In genomic region chr11:77046060-77046501, GRCh38 we compare ENCODE assay signal across 8 cellular contexts. TPM values are rescaled to one million over a fixed set of nuclear protein-coding genes. Genes with fewer than 3 reads are reported as not detected.
DNase-seq lines count a peak whose midpoint lies in the region; ATAC-seq and TF ChIP-seq lines count a peak whose summit lies in the region.

No MANE protein-coding gene starts in this region.

- H3K27me3 Mint-ChIP-seq in CD4-positive, CD25-positive, alpha-beta regulatory T cell, result peaks cover 26% of the 10 kb centered on the region
- peaks cover 31% of the 10 kb centered on the region for H3K27me3 Mint-ChIP-seq in H9 (ENCODE audit: low read depth)
- peaks cover 34% of the 10 kb centered on the region for H3K27me3 Mint-ChIP-seq in activated naive CD4-positive, alpha-beta T cell treated with anti-CD3 and anti-CD28 coated beads, Interleukin-2, amount 10 ng/mL, durations not matched to agents 7 days and 5 days

- H3K4me3 ChIP-seq in CD4-positive, CD25-positive, alpha-beta regulatory T cell (ENCODE audit: low read depth, low read length), result no peak overlapping the region
- peak overlapping the region; percentile 8 to 48; a peak in 3 of 4 replicates for H3K4me3 ChIP-seq in Panc1 (ENCODE audit: low read depth in 2 of 2, low read length in 2 of 2)
- H3K4me3 ChIP-seq in left ventricle myocardium inferior, result no peak overlapping the region
- no peak overlapping the region for H3K4me3 ChIP-seq in skeletal muscle satellite cell (ENCODE audit: low read length)

- WGBS in H9 (ENCODE audit: extremely low coverage, insufficient read length, low lambda C conversion rate), result no CpG with 5 or more reads among the region's 39 CpGs

- no peak overlapping the region for H3K27ac Mint-ChIP-seq in CD4-positive, CD25-positive, alpha-beta regulatory T cell
- H3K27ac Mint-ChIP-seq in H9, result no peak overlapping the region
- H3K27ac Mint-ChIP-seq in activated naive CD4-positive, alpha-beta T cell treated with anti-CD3 and anti-CD28 coated beads, Interleukin-2, amount 10 ng/mL, durations not matched to agents 7 days and 5 days, result no peak overlapping the region

- no peaks in the 10 kb centered on the region for H3K9me3 Mint-ChIP-seq in CD4-positive, CD25-positive, alpha-beta regulatory T cell
- peaks cover 2 to 3% of the 10 kb centered on the region in 2 experiments; a peak in 2 of 5 replicates for H3K9me3 Mint-ChIP-seq in H9
- H3K9me3 Mint-ChIP-seq in activated naive CD4-positive, alpha-beta T cell treated with anti-CD3 and anti-CD28 coated beads, Interleukin-2, amount 10 ng/mL, durations not matched to agents 7 days and 5 days, result no peaks in the 10 kb centered on the region

- CTCF ChIA-PET in Panc1 (lab: Charles Lee), result interaction anchor here (1.1 to 1.9 kb wide), 3 partner anchors 16 to 127 kb away, joined by 3 to 13 read pairs (median 8); no protein-coding TSS in a partner anchor
- CTCF ChIA-PET in activated naive CD4-positive, alpha-beta T cell treated with anti-CD3 and anti-CD28 coated beads, Interleukin-2, amount 10 ng/mL, durations not matched to agents 7 days and 5 days (lab: Charles Lee), result interaction anchor here (1.0 to 2.3 kb wide), 7 partner anchors 18 to 311 kb away, joined by 3 to 43 read pairs (median 4); no protein-coding TSS in a partner anchor

- peak overlapping the region; percentile 39 for H3K4me2 ChIP-seq in H9 (ENCODE audit: insufficient read depth, insufficient read length, low read length)
- peak overlapping the region; percentile 44 for H3K4me2 ChIP-seq in skeletal muscle satellite cell (ENCODE audit: low read length)

- no peak overlapping the region for H3K4ac ChIP-seq in H9 (ENCODE audit: low read depth, low read length)

- no peaks in the 10 kb centered on the region for H3K79me2 ChIP-seq in H9 (ENCODE audit: insufficient read depth, low read length)

- H3K9ac ChIP-seq in H9 (ENCODE audit: extremely low read depth, insufficient read length, low read length), result no peak overlapping the region
- no peak overlapping the region for H3K9ac ChIP-seq in skeletal muscle satellite cell (ENCODE audit: low read depth, low read length)

- peaks cover 7% of the 10 kb centered on the region for H3K27me3 ChIP-seq in CD4-positive, CD25-positive, alpha-beta regulatory T cell (ENCODE audit: control insufficient read depth, insufficient read depth, low read length)
- H3K27me3 ChIP-seq in H9 (ENCODE audit: insufficient read depth, low read length), result peaks cover 2% of the 10 kb centered on the region; the same call in 1 of the 2 replicates
- H3K27me3 ChIP-seq in Panc1 (ENCODE audit: control insufficient read depth, insufficient read depth, low read length), result no peaks in the 10 kb centered on the region
- H3K27me3 ChIP-seq in left ventricle myocardium inferior (ENCODE audit: low read depth), result peaks cover 51% of the 10 kb centered on the region
- H3K27me3 ChIP-seq in skeletal muscle satellite cell (ENCODE audit: control insufficient read depth, insufficient read depth, low read length), result peaks cover 17% of the 10 kb centered on the region

- no peak for ATAC-seq in CD4-positive, CD25-positive, alpha-beta regulatory T cell (ENCODE audit: low read depth in 2 of 2)
- ATAC-seq in Panc1 (peak; percentile 85), GM18520 (IDR thresholded peaks at IDR 0.05; ENCODE audit: unreplicated experiment) (no peak), HG03095 (IDR thresholded peaks at IDR 0.05; ENCODE audit: unreplicated experiment) (no peak)

- H3K4me1 ChIP-seq in CD4-positive, CD25-positive, alpha-beta regulatory T cell (ENCODE audit: control insufficient read depth, insufficient read depth, low read length, poor library complexity, severe bottlenecking), result peaks cover 14% of the 10 kb centered on the region
- no peaks in the 10 kb centered on the region for H3K4me1 ChIP-seq in H9 (ENCODE audit: insufficient read depth, low read length)
- H3K4me1 ChIP-seq in Panc1 (ENCODE audit: control insufficient read depth, insufficient read depth, low read length), result peaks cover 7% of the 10 kb centered on the region
- H3K4me1 ChIP-seq in left ventricle myocardium inferior, result peaks cover 13% of the 10 kb centered on the region
- peaks cover 7% of the 10 kb centered on the region for H3K4me1 ChIP-seq in skeletal muscle satellite cell (ENCODE audit: control insufficient read depth, insufficient read depth, low read length)

- peaks cover 0 to 15% (median 9%) of the 10 kb centered on the region in 4 donors for H3K4me1 Mint-ChIP-seq in CD4-positive, CD25-positive, alpha-beta regulatory T cell
- H3K4me1 Mint-ChIP-seq in H9, result peaks cover 12 to 19% of the 10 kb centered on the region in 2 experiments
- H3K4me1 Mint-ChIP-seq in activated naive CD4-positive, alpha-beta T cell treated with anti-CD3 and anti-CD28 coated beads, Interleukin-2, amount 10 ng/mL, durations not matched to agents 7 days and 5 days, result peaks cover 16% of the 10 kb centered on the region

- no peaks in the 10 kb centered on the region for H3K36me3 ChIP-seq in CD4-positive, CD25-positive, alpha-beta regulatory T cell (ENCODE audit: control insufficient read depth, insufficient read depth, low read length)
- no peaks in the 10 kb centered on the region for H3K36me3 ChIP-seq in Panc1 (ENCODE audit: control insufficient read depth, insufficient read depth, low read length)
- no peaks in the 10 kb centered on the region for H3K36me3 ChIP-seq in left ventricle myocardium inferior
- no peaks in the 10 kb centered on the region for H3K36me3 ChIP-seq in skeletal muscle satellite cell (ENCODE audit: insufficient read depth, low read length)

- H3K9me3 ChIP-seq in CD4-positive, CD25-positive, alpha-beta regulatory T cell (ENCODE audit: control insufficient read depth in 2 of 2, low read length in 2 of 2), result no peaks in the 10 kb centered on the region
- no peaks in the 10 kb centered on the region for H3K9me3 ChIP-seq in H9 (ENCODE audit: control insufficient read depth, low read depth, low read length)
- no peaks in the 10 kb centered on the region for H3K9me3 ChIP-seq in Panc1 (ENCODE audit: control insufficient read depth, insufficient read depth, low read depth, low read length)
- no peaks in the 10 kb centered on the region for H3K9me3 ChIP-seq in left ventricle myocardium inferior (replicated peaks)
- no peaks in the 10 kb centered on the region for H3K9me3 ChIP-seq in skeletal muscle satellite cell (replicated peaks; ENCODE audit: low read length)

- no peak overlapping the region for H3K56ac ChIP-seq in H9 (ENCODE audit: insufficient read length, low read depth, low read length)

- H4K91ac ChIP-seq in H9 (ENCODE audit: insufficient read length, low read depth, low read length), result no peak overlapping the region

- BruUV-seq in Panc1 (replicated peaks; lab: Mats Ljungman, UMichigan), result no TSS peak

- H2AK5ac ChIP-seq in H9 (ENCODE audit: insufficient read length, low read length), result no peak overlapping the region

- H2BK5ac ChIP-seq in H9 (ENCODE audit: insufficient read length, low read length), result no peak overlapping the region

- no peak overlapping the region for H3T11ph ChIP-seq in H9 (ENCODE audit: low read length)

- H3K23ac ChIP-seq in H9 (ENCODE audit: insufficient read length, low read depth, low read length), result no peak overlapping the region

- in situ Hi-C loops in Panc1 (cut with HindIII; ENCODE audit: low pct_unique_long_range_greater_than_20kb, low sequenced_read_pairs), result no loop called here

- H3K23me2 ChIP-seq in H9 (ENCODE audit: insufficient read length, low read depth, low read length, poor library complexity, severe bottlenecking), result no peaks in the 10 kb centered on the region

- H3K27ac ChIP-seq in CD4-positive, CD25-positive, alpha-beta regulatory T cell (ENCODE audit: insufficient read depth, low read length, poor library complexity, severe bottlenecking), result no peak overlapping the region
- H3K27ac ChIP-seq in H9 (ENCODE audit: insufficient read length, low read depth, low read length) (no peak overlapping the region), Panc1 (ENCODE audit: low read length) (no peak overlapping the region), left ventricle myocardium inferior (replicated peaks) (no peak overlapping the region)

- H3K4me3 Mint-ChIP-seq in CD4-positive, CD25-positive, alpha-beta regulatory T cell, result peak overlapping the region in 2 of 4 donors; percentile 14 to 41
- H3K4me3 Mint-ChIP-seq in H9, result peak overlapping the region; percentile 48 to 73; a peak in 4 of 5 replicates
- H3K4me3 Mint-ChIP-seq in activated naive CD4-positive, alpha-beta T cell treated with anti-CD3 and anti-CD28 coated beads, Interleukin-2, amount 10 ng/mL, durations not matched to agents 7 days and 5 days, result no peak overlapping the region

- no peak overlapping the region for H2BK15ac ChIP-seq in H9 (ENCODE audit: low read depth, low read length)

- intact Hi-C loops in Panc1 (cut with micrococcal nuclease; ENCODE audit: unreplicated experiment), result loop anchor here (2.0 to 5.0 kb wide), 3 partner anchors 66 to 311 kb away; no protein-coding TSS in a partner anchor
- intact Hi-C loops in left ventricle myocardium inferior (cut with micrococcal nuclease), result loop anchor here (5.0 kb wide), 1 partner anchor 141 kb away; no protein-coding TSS in a partner anchor

- no peaks in the 10 kb centered on the region for H3K79me1 ChIP-seq in H9 (ENCODE audit: insufficient read depth, low read depth, low read length, poor library complexity, severe bottlenecking)

- H2BK120ac ChIP-seq in H9 (ENCODE audit: low read depth, low read length, poor library complexity, severe bottlenecking), result no peak overlapping the region

- H2AFZ ChIP-seq in H9 (ENCODE audit: low read length), result no peak overlapping the region

- H4K8ac ChIP-seq in H9 (replicated peaks; ENCODE audit: insufficient read length, low read depth, low read length), result no peak overlapping the region

- no peak overlapping the region for H2BK12ac ChIP-seq in H9 (ENCODE audit: insufficient read length, low read depth, low read length)

- TF ChIP-seq CTCF in H9 (conservative IDR thresholded peaks at IDR 0.05) (peak; percentile 98), Panc1 (IDR thresholded peaks at IDR 0.05) (peak; percentile 100), left ventricle myocardium inferior (IDR thresholded peaks at IDR 0.05; ENCODE audit: borderline replicate concordance) (peak; percentile 68)

- H2BK20ac ChIP-seq in H9 (ENCODE audit: low read depth, low read length, poor library complexity, severe bottlenecking), result no peak overlapping the region

- no peak overlapping the region for H3K14ac ChIP-seq in H9 (ENCODE audit: insufficient read depth, low read length)

- no peak overlapping the region for H3K18ac ChIP-seq in H9 (ENCODE audit: insufficient read length, low read depth, low read length)

- DNase-seq in CD4-positive, CD25-positive, alpha-beta regulatory T cell, result peak; percentile 25 to 61 (median 50)
- peak; percentile 78 for DNase-seq in H9
- no peak for DNase-seq in Panc1 (ENCODE audit: low read depth, low spot score)
- peak; percentile 74 for DNase-seq in activated naive CD4-positive, alpha-beta T cell treated with anti-CD3 and anti-CD28 coated beads, Interleukin-2, amount 10 ng/mL, durations not matched to agents 7 days and 5 days
- DNase-seq in left ventricle myocardium inferior, result no peak

- no peaks in the 10 kb centered on the region for H4K20me1 ChIP-seq in H9 (ENCODE audit: control insufficient read depth, insufficient read depth, insufficient read length)

- H4K5ac ChIP-seq in H9 (ENCODE audit: insufficient read length, low read depth, low read length), result no peak overlapping the region

- no peaks in the 10 kb centered on the region for H3K36me3 Mint-ChIP-seq in CD4-positive, CD25-positive, alpha-beta regulatory T cell
- H3K36me3 Mint-ChIP-seq in H9 (ENCODE audit: insufficient read depth in 1 of 3, low read depth in 3 of 3), result no peaks in the 10 kb centered on the region; a peak in 1 of 7 replicates
- no peaks in the 10 kb centered on the region for H3K36me3 Mint-ChIP-seq in activated naive CD4-positive, alpha-beta T cell treated with anti-CD3 and anti-CD28 coated beads, Interleukin-2, amount 10 ng/mL, durations not matched to agents 7 days and 5 days

- POLR2A ChIA-PET in Panc1 (lab: Charles Lee), result no interaction called here

RNA-seq across cellular contexts. Expression of gene B3GNT6, which starts 11.9 kb away (rescaled TPM):
- not detected for total RNA-seq in CD4-positive, CD25-positive, alpha-beta regulatory T cell
- not detected for polyA plus RNA-seq in CD4-positive, CD25-positive, alpha-beta regulatory T cell
- total RNA-seq in H9 (2021), result not detected in 2 replicates
- total RNA-seq in Panc1 (2021; ENCODE audit: unreplicated experiment), result 1.2 TPM
- polyA plus RNA-seq in Panc1 (2012; ENCODE audit: insufficient read length), result 0.48 TPM
- total RNA-seq in left ventricle myocardium inferior, result not detected
- total RNA-seq in skeletal muscle satellite cell (2012; rRNA removed), result not detected in 2 replicates

RNA-seq across cellular contexts. Expression of gene CAPN5, which starts 20.7 kb away (rescaled TPM):
- total RNA-seq in CD4-positive, CD25-positive, alpha-beta regulatory T cell, result 2.8 TPM
- 1 to 10 TPM in 3 of 4 donors, under 1 TPM in 1; 0.74 to 1.3 (median 1.1) TPM for polyA plus RNA-seq in CD4-positive, CD25-positive, alpha-beta regulatory T cell
- total RNA-seq in H9 (2021) (16.7 and 17.1 TPM in 2 replicates), Panc1 (2021; ENCODE audit: unreplicated experiment) (17.3 TPM), left ventricle myocardium inferior (2.3 TPM)
- polyA plus RNA-seq in Panc1 (2012; ENCODE audit: insufficient read length), result 24.6 TPM
- 21.2 and 21.5 TPM in 2 replicates for total RNA-seq in skeletal muscle satellite cell (2012; rRNA removed)

RNA-seq across cellular contexts. Expression of gene OMP, which starts 56.6 kb away (rescaled TPM):
- not detected for total RNA-seq in CD4-positive, CD25-positive, alpha-beta regulatory T cell
- polyA plus RNA-seq in CD4-positive, CD25-positive, alpha-beta regulatory T cell, result not detected
- total RNA-seq in H9 (2021), result 0.86 TPM in 1 of 2 replicates, not detected in the other
- total RNA-seq in Panc1 (2021; ENCODE audit: unreplicated experiment), result 1.5 TPM
- 0.93 TPM for polyA plus RNA-seq in Panc1 (2012; ENCODE audit: insufficient read length)
- total RNA-seq in left ventricle myocardium inferior, result not detected
- not detected in 2 replicates for total RNA-seq in skeletal muscle satellite cell (2012; rRNA removed)

Comparison
In these comparisons a context has a peak if more than half of its experiments do, and no peak if none do; other contexts are left out.
1. DNase-seq: peak in CD4-positive, CD25-positive, alpha-beta regulatory T cell (3 of 3), H9 (single experiment) and activated naive CD4-positive, alpha-beta T cell treated with anti-CD3 and anti-CD28 coated beads, Interleukin-2, amount 10 ng/mL, durations not matched to agents 7 days and 5 days (single experiment); none in Panc1 (single experiment) and left ventricle myocardium inferior (single experiment).
2. H3K4me3 ChIP-seq: peak in Panc1 (2 of 2); none in CD4-positive, CD25-positive, alpha-beta regulatory T cell (single experiment), left ventricle myocardium inferior (single experiment) and skeletal muscle satellite cell (single experiment).
3. Peak in every context shown above with its lines, with median percentiles within 50 percentile points of each other: CTCF ChIP-seq.